In the genomic region with DNA sequence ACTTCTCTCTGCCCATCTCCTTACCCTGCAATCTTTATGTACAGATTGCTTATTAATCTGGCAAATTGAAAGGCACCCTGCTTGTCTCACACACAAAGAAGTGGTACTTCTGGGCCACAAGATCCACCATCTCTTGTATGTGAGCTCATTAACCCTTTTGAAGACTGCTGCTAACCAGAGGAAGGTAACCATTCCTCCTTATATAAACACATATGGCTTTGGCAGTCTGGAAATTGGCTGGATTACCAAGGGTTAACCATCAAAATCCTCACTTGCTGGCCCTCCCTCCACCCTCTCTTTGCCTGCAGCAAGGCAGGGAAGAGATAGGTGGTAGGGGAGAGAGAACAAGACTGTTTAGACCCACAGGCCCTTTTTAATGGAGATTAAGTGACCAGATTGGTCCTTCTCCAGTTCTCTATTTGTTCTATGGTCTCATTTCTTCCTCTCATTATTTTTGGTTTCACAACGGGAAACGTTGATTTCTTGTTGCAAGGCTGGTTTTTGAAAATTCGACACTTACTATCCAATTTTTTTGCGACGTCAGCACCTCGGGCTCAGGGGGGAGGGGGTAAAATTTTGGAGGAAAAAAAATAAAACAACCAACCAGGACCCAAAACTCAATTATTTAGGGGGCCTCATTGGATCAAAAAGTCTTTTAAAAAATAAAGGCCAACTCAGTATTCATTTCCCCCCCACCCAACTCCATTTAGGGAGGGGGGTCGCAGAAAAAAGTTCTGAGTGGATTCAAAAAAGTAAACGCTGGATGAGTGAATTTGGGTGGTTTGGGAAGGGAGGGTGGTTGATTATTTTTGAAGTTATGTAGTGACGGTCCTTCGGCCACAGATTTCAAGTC, we compare ENCODE assay signal across 6 cellular contexts. TPM values are rescaled to one million over a fixed set of nuclear protein-coding genes. Genes with fewer than 3 reads are reported as not detected.
DNase-seq lines count a peak whose midpoint lies in the region; FAIRE-seq and TF ChIP-seq lines count a peak whose summit lies in the region.

No MANE protein-coding gene starts in this region.

- FAIRE-seq in H54 (lab: Jason Lieb, UNC) = no peak

- peak overlapping the region; percentile 93 for H3K4me2 ChIP-seq in smooth muscle cell

- H3K79me2 ChIP-seq in smooth muscle cell (ENCODE audit: low read depth) = peaks cover 29% of the 10 kb centered on the region

- H3K27me3 ChIP-seq in smooth muscle cell (ENCODE audit: low read depth) = no peaks in the 10 kb centered on the region

- TF ChIP-seq CTCF in fibroblast of pulmonary artery (IDR thresholded peaks at IDR 0.05; ENCODE audit: low read length, missing control alignments) = no peak
- no peak for TF ChIP-seq CTCF in smooth muscle cell (IDR thresholded peaks at IDR 0.05; ENCODE audit: borderline replicate concordance, insufficient read depth, poor library complexity, severe bottlenecking)

- no peak for TF ChIP-seq POLR2A in H54 (IDR thresholded peaks at IDR 0.05; ENCODE audit: low read depth, low read length)

- no peaks in the 10 kb centered on the region for H3K9me3 ChIP-seq in smooth muscle cell (replicated peaks; ENCODE audit: low read depth)

- 2% methylated on average over 10 of the region's 10 CpGs for WGBS in smooth muscle cell (ENCODE audit: low lambda C conversion rate)

- H3F3A ChIP-seq in smooth muscle cell (ENCODE audit: low read depth) = peaks cover 30% of the 10 kb centered on the region

- no peak overlapping the region for H2AFZ ChIP-seq in smooth muscle cell (ENCODE audit: low read depth)

- no peaks in the 10 kb centered on the region for H3K36me3 ChIP-seq in smooth muscle cell (ENCODE audit: low read depth)

- peaks cover 18% of the 10 kb centered on the region for H3K4me1 ChIP-seq in smooth muscle cell (ENCODE audit: low read depth)

- peaks cover 36% of the 10 kb centered on the region for H4K20me1 ChIP-seq in smooth muscle cell (ENCODE audit: low read depth)

- peak overlapping the region; percentile 95 for H3K27ac ChIP-seq in smooth muscle cell (ENCODE audit: low read depth)

- H3K9ac ChIP-seq in smooth muscle cell (ENCODE audit: low read depth) = peak overlapping the region; percentile 98

- peak overlapping the region; percentile 90 for H3K4me3 ChIP-seq in fibroblast of pulmonary artery (replicated peaks; ENCODE audit: low read depth, low read length)
- peak overlapping the region; percentile 77 for H3K4me3 ChIP-seq in smooth muscle cell

- peak; percentile 77 for DNase-seq in activated CD8-positive, alpha-beta memory T cell treated with anti-CD3 and anti-CD28 coated beads for 24 hours
- DNase-seq in activated CD8-positive, alpha-beta memory T cell treated with anti-CD3 and anti-CD28 coated beads, Interleukin-2, amount 50 U/mL, for 4 hours = no peak
- DNase-seq in T follicular helper cell (ENCODE audit: low read depth) (peak; percentile 27), fibroblast of pulmonary artery (ENCODE audit: low read depth) (peak; percentile 41), smooth muscle cell (lab: John Stamatoyannopoulos, UW; ENCODE audit: unreplicated experiment) (no peak), H54 (ENCODE audit: insufficient read length, low spot score) (no peak)

RNA-seq across cellular contexts. Expression of a gene that starts 0.9 kb away (rescaled TPM):
- total RNA-seq in smooth muscle cell = 42.1 and 65.1 TPM in 2 replicates
- polyA plus RNA-seq in smooth muscle cell = 36.1 and 50.2 TPM in 2 replicates

RNA-seq across cellular contexts. Expression of a gene that starts 1.5 kb away (rescaled TPM):
- total RNA-seq in smooth muscle cell = 38.7 and 53.2 TPM in 2 replicates
- polyA plus RNA-seq in smooth muscle cell = 70.0 and 88.6 TPM in 2 replicates

RNA-seq across cellular contexts. Expression of a gene that starts 10.5 kb away (rescaled TPM):
- total RNA-seq in smooth muscle cell = 8.5 and 9.4 TPM in 2 replicates
- polyA plus RNA-seq in smooth muscle cell = 16.5 and 18.8 TPM in 2 replicates

RNA-seq across cellular contexts. Expression of a gene that starts 30.7 kb away (rescaled TPM):
- 1.8 and 4.3 TPM in 2 replicates for total RNA-seq in smooth muscle cell
- 5.3 and 8.8 TPM in 2 replicates for polyA plus RNA-seq in smooth muscle cell

RNA-seq across cellular contexts. Expression of a gene that starts 44.9 kb away (rescaled TPM):
- 25.2 and 34.7 TPM in 2 replicates for total RNA-seq in smooth muscle cell
- 39.1 and 57.3 TPM in 2 replicates for polyA plus RNA-seq in smooth muscle cell

Comparison
In these comparisons a context has a peak if more than half of its experiments do, and no peak if none do; other contexts are left out.
1. DNase-seq: peak in activated CD8-positive, alpha-beta memory T cell treated with anti-CD3 and anti-CD28 coated beads for 24 hours (single experiment), T follicular helper cell (single experiment) and fibroblast of pulmonary artery (single experiment); none in activated CD8-positive, alpha-beta memory T cell treated with anti-CD3 and anti-CD28 coated beads, Interleukin-2, amount 50 U/mL, for 4 hours (single experiment), smooth muscle cell (single experiment) and H54 (single experiment).